ENCODE assay signal across 17 cellular contexts in genomic region chr9:85700330-85700729, GRCh38.
"Had no signal": no experiment of that assay in that cellular context is flagged by ENCODE, and none has a peak within 500 bp of the region (broad histone marks: within the 10 kb centered on the region; RNA-seq: fewer than 3 reads in every experiment).

No MANE protein-coding gene starts in this region.

- H3K27ac Mint-ChIP-seq: activated CD4-positive, alpha-beta memory T cell treated with anti-CD3 and anti-CD28 coated beads for 36 hours; activated naive CD8-positive, alpha-beta T cell treated with anti-CD3 and anti-CD28 coated beads, Interleukin-2, amount 50 U/mL, for 24 hours had no signal

- H3K36me3 Mint-ChIP-seq: activated CD4-positive, alpha-beta memory T cell treated with anti-CD3 and anti-CD28 coated beads for 36 hours had no signal

- H3K4me3 Mint-ChIP-seq: activated CD4-positive, alpha-beta memory T cell treated with anti-CD3 and anti-CD28 coated beads for 36 hours; activated naive CD8-positive, alpha-beta T cell treated with anti-CD3 and anti-CD28 coated beads, Interleukin-2, amount 50 U/mL, for 24 hours; activated T-cell treated with anti-CD3 and anti-CD28 coated beads, Interleukin-2, amount 50 U/mL, for 4 hours had no signal

- DNase-seq: activated CD4-positive, alpha-beta memory T cell treated with anti-CD3 and anti-CD28 coated beads for 36 hours; activated CD4-positive, alpha-beta T cell treated with anti-CD3 and anti-CD28 coated beads for 1 hour; activated gamma-delta T cell; activated naive CD8-positive, alpha-beta T cell treated with anti-CD3 and anti-CD28 coated beads, Interleukin-2, amount 50 U/mL, for 24 hours; activated T-cell treated with anti-CD3 and anti-CD28 coated beads, Interleukin-2, amount 50 U/mL, for 4 hours; effector CD4-positive, alpha-beta T cell; foreskin melanocyte; left ventricle myocardium superior; mesendoderm; posterior cingulate gyrus; small intestine; stimulated activated naive CD4-positive, alpha-beta T cell; substantia nigra; transverse colon had no signal

- H3K9me3 Mint-ChIP-seq: activated CD4-positive, alpha-beta memory T cell treated with anti-CD3 and anti-CD28 coated beads for 36 hours; activated naive CD8-positive, alpha-beta T cell treated with anti-CD3 and anti-CD28 coated beads, Interleukin-2, amount 50 U/mL, for 24 hours; activated T-cell treated with anti-CD3 and anti-CD28 coated beads, Interleukin-2, amount 50 U/mL, for 4 hours had no signal

- ATAC-seq: activated naive CD8-positive, alpha-beta T cell treated with anti-CD3 and anti-CD28 coated beads, Interleukin-2, amount 50 U/mL, for 24 hours; activated T-cell treated with anti-CD3 and anti-CD28 coated beads, Interleukin-2, amount 50 U/mL, for 4 hours; left ventricle myocardium superior had no signal

- H3K9me3 ChIP-seq: right atrium auricular region, transverse colon had no signal

- H3K4me3 ChIP-seq: cardiac muscle cell, coronary artery, right atrium auricular region, transverse colon had no signal

- H3K36me3 ChIP-seq: cardiac muscle cell, right atrium auricular region, transverse colon had no signal

- H3K4me1 ChIP-seq: transverse colon had no signal

- H3K27ac ChIP-seq: cardiac muscle cell, coronary artery, right atrium auricular region, transverse colon had no signal

- H3K27me3 ChIP-seq: cardiac muscle cell, right atrium auricular region, transverse colon had no signal

- H3K27me3 Mint-ChIP-seq: activated CD4-positive, alpha-beta memory T cell treated with anti-CD3 and anti-CD28 coated beads for 36 hours; activated naive CD8-positive, alpha-beta T cell treated with anti-CD3 and anti-CD28 coated beads, Interleukin-2, amount 50 U/mL, for 24 hours had no signal
